In the genomic region with DNA sequence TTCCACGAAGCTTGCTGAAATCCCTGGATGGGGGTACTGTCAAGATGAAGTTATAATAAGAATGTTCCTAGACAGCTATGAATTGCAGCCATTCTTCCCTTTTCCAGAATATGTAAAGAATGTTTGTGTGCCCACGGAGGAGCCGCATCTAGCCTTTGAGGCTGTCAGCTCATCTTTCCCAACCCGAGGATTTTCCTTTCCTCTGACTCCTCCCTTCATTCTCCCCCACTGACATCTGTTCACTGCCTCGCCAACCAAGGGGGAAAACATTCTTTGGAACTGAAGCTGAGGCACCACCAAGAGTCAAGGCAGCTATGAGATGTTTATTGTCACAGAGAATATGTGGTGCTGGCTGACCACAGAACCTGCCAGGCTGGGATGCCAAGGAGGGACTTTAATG, we compare ENCODE assay signal across 32 cellular contexts. TPM values are rescaled to one million over a fixed set of nuclear protein-coding genes. Genes with fewer than 3 reads are reported as not detected.
DNase-seq lines count a peak whose midpoint lies in the region; ATAC-seq and TF ChIP-seq lines count a peak whose summit lies in the region.
"Had no signal": no experiment of that assay in that cellular context is flagged by ENCODE, and none has a peak within 500 bp of the region (broad histone marks: within the 10 kb centered on the region; RNA-seq: fewer than 3 reads in every experiment).

No MANE protein-coding gene starts in this region.

- DNase-seq in NCI-H524 (lab: John Stamatoyannopoulos, UW): peak; percentile 40 to 71
- no peak for DNase-seq in NCI-H524 treated with DMSO at 0.1 percent for 48 hours (lab: John Stamatoyannopoulos, UW)
- no peak for DNase-seq in WTC11 (ENCODE audit: low spot score)
- DNase-seq in mesenchymal stem cell: peak; percentile 16
- DNase-seq in GM19240 (ENCODE audit: insufficient read length, low spot score): no peak
- DNase-seq: activated CD4-positive, alpha-beta T cell treated with anti-CD3 and anti-CD28 coated beads for 48 hours; activated naive CD4-positive, alpha-beta T cell treated with anti-CD3 and anti-CD28 coated beads, Interleukin-2, amount 10 ng/mL, durations not matched to agents 7 days and 5 days; activated T-cell treated with anti-CD3 and anti-CD28 coated beads, Interleukin-2, amount 50 U/mL, for 72 hours; anterior cingulate cortex; central memory CD4-positive, alpha-beta T cell; effector CD4-positive, alpha-beta T cell; foreskin keratinocyte; hypothalamus; lower lobe of right lung; naive B cell; NCI-H187; NK-92 treated with Interleukin-12 subunit alpha and Interleukin-12 subunit beta, amount 100 ng/mL, for 24 hours; occipital lobe; Peyer's patch; spleen; stimulated activated CD4-positive, alpha-beta T cell treated with anti-CD3 and anti-CD28 coated beads, Interleukin-4, amount 100 ng/mL, for 1 hour; stimulated activated naive CD4-positive, alpha-beta T cell treated with Interleukin-2 at 50 U/mL for 16 hours had no signal

- peaks cover 1% of the 10 kb centered on the region for H3K79me1 ChIP-seq in mesenchymal stem cell (replicated peaks; ENCODE audit: low read length, poor library complexity, severe bottlenecking)

- H3K4me1 Mint-ChIP-seq in WTC11: peaks cover 70% of the 10 kb centered on the region
- H3K4me1 Mint-ChIP-seq: activated naive CD4-positive, alpha-beta T cell treated with anti-CD3 and anti-CD28 coated beads, Interleukin-2, amount 10 ng/mL, durations not matched to agents 7 days and 5 days; B cell; naive B cell had no signal

- no peaks in the 10 kb centered on the region for H3K9me3 ChIP-seq in mesenchymal stem cell (ENCODE audit: control insufficient read depth, low read length)
- H3K9me3 ChIP-seq: HAP-1, lower lobe of right lung, Peyer's patch, SJCRH30, spleen, thoracic aorta had no signal

- H3K27me3 Mint-ChIP-seq in WTC11 (ENCODE audit: low read depth): no peaks in the 10 kb centered on the region

- H3K36me3 Mint-ChIP-seq in WTC11: no peaks in the 10 kb centered on the region
- H3K36me3 Mint-ChIP-seq: activated naive CD4-positive, alpha-beta T cell treated with anti-CD3 and anti-CD28 coated beads, Interleukin-2, amount 10 ng/mL, durations not matched to agents 7 days and 5 days; naive B cell had no signal

- H2BK120ac ChIP-seq in mesenchymal stem cell (ENCODE audit: low read depth, low read length): no peak overlapping the region

- no peak; the same call in 1 of the 2 replicates for ATAC-seq in WTC11
- ATAC-seq in GM21528 (IDR thresholded peaks at IDR 0.05; ENCODE audit: low FRiP score, unreplicated experiment): no peak
- no peak for ATAC-seq in GM19328 (IDR thresholded peaks at IDR 0.05; ENCODE audit: unreplicated experiment)
- ATAC-seq in HG02798 (IDR thresholded peaks at IDR 0.05; ENCODE audit: poor library complexity, unreplicated experiment): no peak
- ATAC-seq: activated T-cell treated with anti-CD3 and anti-CD28 coated beads, Interleukin-2, amount 50 U/mL, for 72 hours; foreskin keratinocyte; lower lobe of right lung had no signal

- no peak for TF ChIP-seq CTCF in WTC11 (IDR thresholded peaks at IDR 0.05)

- no peak overlapping the region for H3K4me2 ChIP-seq in mesenchymal stem cell (ENCODE audit: low read length, poor library complexity, severe bottlenecking)
- H3K4me2 ChIP-seq: KMS-11 had no signal

- H3K9ac ChIP-seq in mesenchymal stem cell (ENCODE audit: low read length): no peak overlapping the region
- H3K9ac ChIP-seq: KMS-11 had no signal

- no peak overlapping the region for H3K23ac ChIP-seq in mesenchymal stem cell (ENCODE audit: low read length in 2 of 2)

- peaks cover 0 to 36% of the 10 kb centered on the region in 2 experiments for H3K27me3 ChIP-seq in mesenchymal stem cell (ENCODE audit: control insufficient read depth in 1 of 2, insufficient read depth in 1 of 2, low read length in 2 of 2)
- H3K27me3 ChIP-seq: foreskin keratinocyte, Peyer's patch, SJCRH30 had no signal

- no peak overlapping the region for H4K91ac ChIP-seq in mesenchymal stem cell (ENCODE audit: low read length)

- H3K4me3 ChIP-seq in mesenchymal stem cell (ENCODE audit: insufficient read depth in 1 of 2, low read depth in 1 of 2, low read length in 2 of 2): no peak overlapping the region
- H3K4me3 ChIP-seq: HAP-1, lower lobe of right lung, Peyer's patch, SJCRH30, spleen, thoracic aorta had no signal

- H2BK15ac ChIP-seq in mesenchymal stem cell (ENCODE audit: low read depth, poor library complexity, severe bottlenecking): no peak overlapping the region

- no peak overlapping the region for H2BK12ac ChIP-seq in mesenchymal stem cell (ENCODE audit: low read length in 2 of 2)

- POLR2A ChIA-PET in WTC11 (lab: Charles Lee): interaction anchor here (1.4 kb wide), 1 partner anchor 8 kb away, joined by 6 read pairs; a partner anchor contains a TSS

- H3K27ac Mint-ChIP-seq in WTC11: peak overlapping the region; percentile 60; the same call in 1 of the 2 replicates
- H3K27ac Mint-ChIP-seq: activated naive CD4-positive, alpha-beta T cell treated with anti-CD3 and anti-CD28 coated beads, Interleukin-2, amount 10 ng/mL, durations not matched to agents 7 days and 5 days; activated T-cell treated with anti-CD3 and anti-CD28 coated beads, Interleukin-2, amount 50 U/mL, for 72 hours; B cell; naive B cell had no signal

- H3K27ac ChIP-seq in mesenchymal stem cell (ENCODE audit: low read length, poor library complexity, severe bottlenecking): peak overlapping the region; percentile 38
- H3K27ac ChIP-seq: 22Rv1, foreskin keratinocyte, KMS-11, lower lobe of right lung, Peyer's patch, SJCRH30, spleen, thoracic aorta had no signal

- H3K4me1 ChIP-seq in mesenchymal stem cell (ENCODE audit: control insufficient read depth, insufficient read depth, low read depth, low read length): peaks cover 19% of the 10 kb centered on the region
- H3K4me1 ChIP-seq: foreskin keratinocyte, HAP-1, lower lobe of right lung, Peyer's patch, SJCRH30, spleen had no signal

- H2BK5ac ChIP-seq in mesenchymal stem cell (ENCODE audit: low read depth, low read length, poor library complexity, severe bottlenecking): no peak overlapping the region

- no peak overlapping the region for H3K4me3 Mint-ChIP-seq in WTC11
- H3K4me3 Mint-ChIP-seq: activated naive CD4-positive, alpha-beta T cell treated with anti-CD3 and anti-CD28 coated beads, Interleukin-2, amount 10 ng/mL, durations not matched to agents 7 days and 5 days; activated T-cell treated with anti-CD3 and anti-CD28 coated beads, Interleukin-2, amount 50 U/mL, for 72 hours; B cell; naive B cell had no signal

- H3K9me3 Mint-ChIP-seq in WTC11: no peaks in the 10 kb centered on the region
- H3K9me3 Mint-ChIP-seq: activated naive CD4-positive, alpha-beta T cell treated with anti-CD3 and anti-CD28 coated beads, Interleukin-2, amount 10 ng/mL, durations not matched to agents 7 days and 5 days; activated T-cell treated with anti-CD3 and anti-CD28 coated beads, Interleukin-2, amount 50 U/mL, for 72 hours had no signal

- H3K14ac ChIP-seq in mesenchymal stem cell (ENCODE audit: low read length in 2 of 2): no peak overlapping the region

- no peak overlapping the region for H4K8ac ChIP-seq in mesenchymal stem cell (ENCODE audit: low read length)

- WGBS in mesenchymal stem cell: 8% methylated on average over 3 of the region's 5 CpGs

- no peak overlapping the region for H2AFZ ChIP-seq in mesenchymal stem cell (ENCODE audit: low read depth, low read length)

- no peak overlapping the region for H3K4ac ChIP-seq in mesenchymal stem cell (ENCODE audit: low read depth in 1 of 2, low read length in 2 of 2)

- CTCF ChIA-PET in WTC11 (lab: Charles Lee): interaction anchor here (0.8 to 2.4 kb wide), 6 partner anchors 9 to 103 kb away, joined by 3 to 17 read pairs (median 4); a partner anchor contains a TSS

- H3K18ac ChIP-seq in mesenchymal stem cell (ENCODE audit: low read depth in 1 of 2, low read length in 2 of 2): no peak overlapping the region

- H3K36me3 ChIP-seq in mesenchymal stem cell (ENCODE audit: control insufficient read depth in 1 of 2, insufficient read depth in 2 of 2, low read depth in 1 of 2, low read length in 2 of 2): no peaks in the 10 kb centered on the region
- H3K36me3 ChIP-seq: HAP-1, lower lobe of right lung, Peyer's patch, SJCRH30, spleen, thoracic aorta had no signal

- H2AK5ac ChIP-seq in mesenchymal stem cell (ENCODE audit: low read length, severe bottlenecking): no peak overlapping the region

TF ChIP-seq in WTC11, 78 proteins besides CTCF, POLR2A, EP300 and RAD21 (continues in another document):
- TF ChIP-seq RORB (CRISPR knock-in tag; IDR thresholded peaks at IDR 0.05) (no peak), NFE2L1 (CRISPR knock-in tag; IDR thresholded peaks at IDR 0.05) (no peak), GRHL2 (CRISPR knock-in tag; IDR thresholded peaks at IDR 0.05; ENCODE audit: insufficient replicate concordance, severe bottlenecking) (no peak), CBFB (CRISPR knock-in tag; IDR thresholded peaks at IDR 0.05; ENCODE audit: low read depth) (no peak)
- TF ChIP-seq, protein P1, sequence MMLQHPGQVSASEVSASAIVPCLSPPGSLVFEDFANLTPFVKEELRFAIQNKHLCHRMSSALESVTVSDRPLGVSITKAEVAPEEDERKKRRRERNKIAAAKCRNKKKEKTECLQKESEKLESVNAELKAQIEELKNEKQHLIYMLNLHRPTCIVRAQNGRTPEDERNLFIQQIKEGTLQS (CRISPR knock-in tag; conservative IDR thresholded peaks at IDR 0.05): no peak

RNA-seq across cellular contexts. Expression of a gene that starts 8.8 kb away (rescaled TPM):
- total RNA-seq in WTC11 (2021): 6.4 to 8.1 TPM (median 7.9 TPM) in 3 replicates
- polyA plus RNA-seq in mesenchymal stem cell (2013, experiment 1 of 2): 1.1 TPM
- 1.1 TPM for polyA plus RNA-seq in mesenchymal stem cell (2013, experiment 2 of 2)
- total RNA-seq: HT-29 had no signal

Comparison
In these comparisons a context has a peak if more than half of its experiments do, and no peak if none do; other contexts are left out.
1. DNase-seq: peak in NCI-H524 (2 of 2) and mesenchymal stem cell (single experiment); none in NCI-H524 treated with DMSO at 0.1 percent for 48 hours (single experiment), WTC11 (single experiment) and GM19240 (single experiment).